Comparison of ENCODE assay signal across 19 cellular contexts in genomic region chr1:241411056-241411775, GRCh38. TPM values are rescaled to one million over a fixed set of nuclear protein-coding genes. Genes with fewer than 3 reads are reported as not detected.
A peak's percentile ranks its signal among the peaks of the same experiment; 100 is the strongest.
DNase-seq lines count a peak whose midpoint lies in the region; ATAC-seq and TF ChIP-seq lines count a peak whose summit lies in the region.
"Had no signal": no experiment of that assay in that cellular context is flagged by ENCODE, and none has a peak within 500 bp of the region (broad histone marks: within the 10 kb centered on the region; RNA-seq: fewer than 3 reads in every experiment).

No MANE protein-coding gene starts in this region.

- peak; percentile 36 for DNase-seq in DMS53 (lab: John Stamatoyannopoulos, UW)
- DNase-seq in DMS53 treated with DMSO at 0.1 percent for 48 hours (lab: John Stamatoyannopoulos, UW; ENCODE audit: unreplicated experiment), result no peak
- DNase-seq in NCI-H2029 (lab: John Stamatoyannopoulos, UW), result peak; percentile 70
- peak; percentile 63 for DNase-seq in dedifferentiated amniotic fluid mesenchymal stem cell (ENCODE audit: extremely low spot score)
- DNase-seq in progenitor cell of endocrine pancreas (ENCODE audit: low spot score, unreplicated experiment), result no peak
- no peak for DNase-seq in activated CD4-positive, alpha-beta T cell treated with anti-CD3 and anti-CD28 coated beads, Interleukin-2, amount 50 U/mL, for 1 hour
- no peak for DNase-seq in HAP-1 (ENCODE audit: low spot score in 2 of 2)
- DNase-seq: Caco-2, esophagus squamous epithelium, left lung, NCI-H187, pancreas, Right ventricle myocardium superior, T-helper 1 cell had no signal

- H3K4me1 ChIP-seq in HAP-1, result no peaks in the 10 kb centered on the region
- H3K4me1 ChIP-seq: Caco-2, esophagus squamous epithelium, left lung, pancreas had no signal

- H3K27me3 Mint-ChIP-seq in progenitor cell of endocrine pancreas, result peaks cover 6% of the 10 kb centered on the region
- H3K27me3 Mint-ChIP-seq: stimulated activated memory B cell treated with anti-CD40 and anti-IgM and Interleukin-4, amounts not matched to agents 10 μg/mL and 1 μg/mL and 100 μg/mL, for 72 hours had no signal

- no peaks in the 10 kb centered on the region for H3K4me1 Mint-ChIP-seq in progenitor cell of endocrine pancreas (ENCODE audit: low read depth)
- H3K4me1 Mint-ChIP-seq: stimulated activated memory B cell treated with anti-CD40 and anti-IgM and Interleukin-4, amounts not matched to agents 10 μg/mL and 1 μg/mL and 100 μg/mL, for 72 hours; WTC11 had no signal

- no peak overlapping the region for H3K4me3 ChIP-seq in HAP-1
- H3K4me3 ChIP-seq: esophagus squamous epithelium, left lung, pancreas, smooth muscle cell had no signal

- H3K9me3 ChIP-seq in HAP-1, result no peaks in the 10 kb centered on the region
- H3K9me3 ChIP-seq: Caco-2, esophagus squamous epithelium, left lung, pancreas had no signal

- in situ Hi-C loops in HAP-1 (cut with MboI; ENCODE audit: low sequenced_read_pairs), result no loop called here

- ATAC-seq in GM21526 (IDR thresholded peaks at IDR 0.05; ENCODE audit: low FRiP score, unreplicated experiment), result no peak
- ATAC-seq: left lung; pancreas; stimulated activated memory B cell treated with anti-CD40 and anti-IgM and Interleukin-4, amounts not matched to agents 10 μg/mL and 1 μg/mL and 100 μg/mL, for 72 hours; WTC11 had no signal

- no peaks in the 10 kb centered on the region for H3K36me3 ChIP-seq in HAP-1 (replicated peaks)
- H3K36me3 ChIP-seq: esophagus squamous epithelium, left lung, pancreas had no signal

- H3K27ac Mint-ChIP-seq in progenitor cell of endocrine pancreas, result peak overlapping the region; percentile 7
- H3K27ac Mint-ChIP-seq: stimulated activated memory B cell treated with anti-CD40 and anti-IgM and Interleukin-4, amounts not matched to agents 10 μg/mL and 1 μg/mL and 100 μg/mL, for 72 hours; type B pancreatic cell; WTC11 had no signal

- no peaks in the 10 kb centered on the region for H3K9me3 Mint-ChIP-seq in progenitor cell of endocrine pancreas (ENCODE audit: low read depth)
- H3K9me3 Mint-ChIP-seq: stimulated activated memory B cell treated with anti-CD40 and anti-IgM and Interleukin-4, amounts not matched to agents 10 μg/mL and 1 μg/mL and 100 μg/mL, for 72 hours; type B pancreatic cell; WTC11 had no signal

- H3K36me3 Mint-ChIP-seq in progenitor cell of endocrine pancreas (ENCODE audit: insufficient read depth), result no peaks in the 10 kb centered on the region
- H3K36me3 Mint-ChIP-seq: stimulated activated memory B cell treated with anti-CD40 and anti-IgM and Interleukin-4, amounts not matched to agents 10 μg/mL and 1 μg/mL and 100 μg/mL, for 72 hours; type B pancreatic cell; WTC11 had no signal

- TF ChIP-seq CTCF in progenitor cell of endocrine pancreas (IDR thresholded peaks at IDR 0.05; ENCODE audit: unreplicated experiment), result no peak

- H3K4me3 Mint-ChIP-seq in progenitor cell of endocrine pancreas (ENCODE audit: low read depth), result no peak overlapping the region
- H3K4me3 Mint-ChIP-seq: stimulated activated memory B cell treated with anti-CD40 and anti-IgM and Interleukin-4, amounts not matched to agents 10 μg/mL and 1 μg/mL and 100 μg/mL, for 72 hours; type B pancreatic cell; WTC11 had no signal

- peaks cover 8% of the 10 kb centered on the region; the same call in 1 of the 2 replicates for H3K27me3 ChIP-seq in HAP-1 (ENCODE audit: low read depth)
- H3K27me3 ChIP-seq: esophagus squamous epithelium, left lung, pancreas had no signal

RNA-seq across cellular contexts. Expression of gene RGS7, which starts 54.2 kb away (rescaled TPM):
- 2.4 and 2.8 TPM in 2 replicates for total RNA-seq in progenitor cell of endocrine pancreas
- total RNA-seq: Caco-2, esophagus squamous epithelium, left lung, Right ventricle myocardium superior, smooth muscle cell had no signal

Comparison
In these comparisons a context has a peak if more than half of its experiments do, and no peak if none do; other contexts are left out.
1. DNase-seq: peak in DMS53 (single experiment), NCI-H2029 (single experiment) and dedifferentiated amniotic fluid mesenchymal stem cell (single experiment); none in DMS53 treated with DMSO at 0.1 percent for 48 hours (single experiment), progenitor cell of endocrine pancreas (single experiment), activated CD4-positive, alpha-beta T cell treated with anti-CD3 and anti-CD28 coated beads, Interleukin-2, amount 50 U/mL, for 1 hour (single experiment) and HAP-1 (0 of 2).